Comparison of ENCODE assay signal across 1 cellular context in the genomic region with DNA sequence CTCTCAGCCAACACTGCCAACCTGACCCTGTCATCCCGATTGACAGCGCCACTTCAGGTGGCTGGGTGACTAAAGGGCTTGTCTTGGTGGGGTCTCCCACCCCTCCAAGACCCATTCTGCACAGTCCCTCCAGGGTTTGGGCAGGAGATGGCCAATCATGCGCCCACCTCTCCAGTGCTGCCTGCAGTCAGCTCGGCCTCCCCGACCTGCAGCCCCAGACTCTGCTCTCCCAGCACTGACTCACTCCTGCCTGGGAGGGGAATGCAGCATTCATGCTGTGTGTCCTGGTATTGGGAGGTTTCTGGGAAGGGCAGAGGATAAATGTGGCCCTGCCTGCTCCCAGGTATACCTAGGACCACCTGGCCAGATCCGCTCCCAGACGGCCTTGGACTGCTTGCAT.
TF ChIP-seq lines count a peak whose summit lies in the region.

No MANE protein-coding gene starts in this region.

TF ChIP-seq in IMR-90, 13 proteins besides CTCF, POLR2A, EP300 and RAD21:
- no peak for TF ChIP-seq CHD1 (IDR thresholded peaks at IDR 0.05; ENCODE audit: low read depth, low read length)
- TF ChIP-seq FOS (IDR thresholded peaks at IDR 0.05; ENCODE audit: low read depth, low read length) = no peak
- no peak for TF ChIP-seq RFX5 (IDR thresholded peaks at IDR 0.05; ENCODE audit: low read depth, low read length)
- no peak for TF ChIP-seq MAZ (IDR thresholded peaks at IDR 0.05; ENCODE audit: borderline replicate concordance, low read depth, low read length)
- TF ChIP-seq, protein P1, sequence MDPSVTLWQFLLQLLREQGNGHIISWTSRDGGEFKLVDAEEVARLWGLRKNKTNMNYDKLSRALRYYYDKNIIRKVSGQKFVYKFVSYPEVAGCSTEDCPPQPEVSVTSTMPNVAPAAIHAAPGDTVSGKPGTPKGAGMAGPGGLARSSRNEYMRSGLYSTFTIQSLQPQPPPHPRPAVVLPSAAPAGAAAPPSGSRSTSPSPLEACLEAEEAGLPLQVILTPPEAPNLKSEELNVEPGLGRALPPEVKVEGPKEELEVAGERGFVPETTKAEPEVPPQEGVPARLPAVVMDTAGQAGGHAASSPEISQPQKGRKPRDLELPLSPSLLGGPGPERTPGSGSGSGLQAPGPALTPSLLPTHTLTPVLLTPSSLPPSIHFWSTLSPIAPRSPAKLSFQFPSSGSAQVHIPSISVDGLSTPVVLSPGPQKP (IDR thresholded peaks at IDR 0.05; ENCODE audit: borderline replicate concordance, low read depth, low read length) = no peak
- TF ChIP-seq MAFK (IDR thresholded peaks at IDR 0.05; ENCODE audit: low read depth, low read length) = no peak
- TF ChIP-seq BHLHE40 (IDR thresholded peaks at IDR 0.05; ENCODE audit: low read depth, low read length) = no peak
- TF ChIP-seq RCOR1 (IDR thresholded peaks at IDR 0.05; ENCODE audit: insufficient replicate concordance, low read length) = no peak
- TF ChIP-seq, protein P2, sequence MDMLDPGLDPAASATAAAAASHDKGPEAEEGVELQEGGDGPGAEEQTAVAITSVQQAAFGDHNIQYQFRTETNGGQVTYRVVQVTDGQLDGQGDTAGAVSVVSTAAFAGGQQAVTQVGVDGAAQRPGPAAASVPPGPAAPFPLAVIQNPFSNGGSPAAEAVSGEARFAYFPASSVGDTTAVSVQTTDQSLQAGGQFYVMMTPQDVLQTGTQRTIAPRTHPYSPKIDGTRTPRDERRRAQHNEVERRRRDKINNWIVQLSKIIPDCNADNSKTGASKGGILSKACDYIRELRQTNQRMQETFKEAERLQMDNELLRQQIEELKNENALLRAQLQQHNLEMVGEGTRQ (IDR thresholded peaks at IDR 0.05; ENCODE audit: low read depth, low read length) = no peak
- TF ChIP-seq MXI1 (IDR thresholded peaks at IDR 0.05; ENCODE audit: borderline replicate concordance, low read depth, low read length) = no peak
- no peak for TF ChIP-seq NFE2L2 (IDR thresholded peaks at IDR 0.05; ENCODE audit: low read depth, low read length)
- TF ChIP-seq SMC3 (IDR thresholded peaks at IDR 0.05; ENCODE audit: low read depth, low read length) = no peak
- no peak for TF ChIP-seq CEBPB (IDR thresholded peaks at IDR 0.05; ENCODE audit: low read depth, low read length)
